ENCODE assay signal across 18 cellular contexts in genomic region chr21:35885942-35886541, GRCh38.
"Had no signal": no experiment of that assay in that cellular context is flagged by ENCODE, and none has a peak within 500 bp of the region (broad histone marks: within the 10 kb centered on the region; RNA-seq: fewer than 3 reads in every experiment).

No MANE protein-coding gene starts in this region.

- H3K4me3 ChIP-seq: body of pancreas, ovary, prostate gland, upper lobe of left lung had no signal

- H3K9me3 ChIP-seq: body of pancreas, ovary, prostate gland, upper lobe of left lung had no signal

- H3K36me3 ChIP-seq: ovary, prostate gland, upper lobe of left lung had no signal

- ATAC-seq: activated CD8-positive, alpha-beta T cell treated with anti-CD3 and anti-CD28 coated beads for 36 hours; body of pancreas; esophagus mucosa; left ventricle myocardium superior; T-helper 17 cell had no signal

- H3K27ac ChIP-seq: body of pancreas, ovary, prostate gland, upper lobe of left lung had no signal

- H3K27me3 ChIP-seq: body of pancreas, ovary, upper lobe of left lung had no signal

- H3K4me1 ChIP-seq: prostate gland had no signal

- DNase-seq: activated CD4-positive, alpha-beta T cell treated with anti-CD3 and anti-CD28 coated beads, Interleukin-2, amount 10 ng/mL, durations not matched to agents 7 days and 5 days; activated CD4-positive, CD25-positive, alpha-beta regulatory T cell treated with anti-CD3 and anti-CD28 coated beads, Interleukin-2, amount 50 U/mL, for 72 hours; activated CD8-positive, alpha-beta T cell treated with anti-CD3 and anti-CD28 coated beads for 36 hours; activated gamma-delta T cell treated with Interleukin-2 at 50 U/mL for 16 hours; anterior cingulate cortex; body of pancreas; effector CD8-positive, alpha-beta T cell; foreskin melanocyte; immature natural killer cell; kidney glomerular epithelial cell; left ventricle myocardium superior; ovary; stimulated activated CD4-positive, alpha-beta T cell treated with anti-CD3 and anti-CD28 coated beads, Interleukin-4, amount 100 ng/mL, for 24 hours; stimulated activated naive CD4-positive, alpha-beta T cell treated with Interleukin-2 at 50 U/mL for 16 hours; T-helper 17 cell had no signal
